1 cellular context compared by ENCODE assay signal in genomic region chr5:91272858-91273257, GRCh38.
A peak's percentile ranks its signal among the peaks of the same experiment; 100 is the strongest.
TF ChIP-seq lines count a peak whose summit lies in the region.

No MANE protein-coding gene starts in this region.

TF ChIP-seq in GM12878, 131 proteins besides CTCF, POLR2A, EP300 and RAD21 (continued from another document and continues in another):
- TF ChIP-seq ZBTB11 (CRISPR knock-in tag; IDR thresholded peaks at IDR 0.05) = no peak
- peak; percentile 77 for TF ChIP-seq MTA2 (IDR thresholded peaks at IDR 0.05; ENCODE audit: low read depth)
- TF ChIP-seq CREM (IDR thresholded peaks at IDR 0.05; ENCODE audit: low read depth) = peak; percentile 79
- peak; percentile 60 for TF ChIP-seq PML (IDR thresholded peaks at IDR 0.05; ENCODE audit: low read length)
- no peak for TF ChIP-seq SIN3A (IDR thresholded peaks at IDR 0.05; ENCODE audit: low read depth, low read length)
- no peak for TF ChIP-seq SIX5 (IDR thresholded peaks at IDR 0.05; ENCODE audit: low read depth, low read length, severe bottlenecking)
- TF ChIP-seq CEBPZ (IDR thresholded peaks at IDR 0.05; ENCODE audit: low read depth, low read length) = no peak
- peak; percentile 99 for TF ChIP-seq RUNX3 (IDR thresholded peaks at IDR 0.05; ENCODE audit: low read length)
- TF ChIP-seq TCF7 (IDR thresholded peaks at IDR 0.05; ENCODE audit: borderline replicate concordance) = peak; percentile 72; the same call in 1 of the 2 replicates
- no peak for TF ChIP-seq MXI1 (IDR thresholded peaks at IDR 0.05; ENCODE audit: low read depth, low read length)
- TF ChIP-seq USF2 (IDR thresholded peaks at IDR 0.05; ENCODE audit: borderline replicate concordance, low read depth, low read length) = no peak
- no peak for TF ChIP-seq BCLAF1 (IDR thresholded peaks at IDR 0.05)
- no peak for TF ChIP-seq KLF5 (IDR thresholded peaks at IDR 0.05; ENCODE audit: partially characterized antibody)
- no peak for TF ChIP-seq PRDM15 (CRISPR knock-in tag; IDR thresholded peaks at IDR 0.05)
- peak; percentile 72; the same call in 1 of the 2 replicates for TF ChIP-seq CBX5 (IDR thresholded peaks at IDR 0.05; ENCODE audit: low read depth)
- no peak for TF ChIP-seq SMARCA5 (IDR thresholded peaks at IDR 0.05)
- TF ChIP-seq JUND (IDR thresholded peaks at IDR 0.05; ENCODE audit: low read depth, low read length) = peak; percentile 74; the same call in 1 of the 2 replicates
- TF ChIP-seq TCF3 (IDR thresholded peaks at IDR 0.05; ENCODE audit: borderline replicate concordance, insufficient read depth, low read depth, low read length) = peak; percentile 75; the same call in 1 of the 2 replicates
- no peak for TF ChIP-seq BRCA1 (IDR thresholded peaks at IDR 0.05; ENCODE audit: low read depth, low read length)
- peak; percentile 51 for TF ChIP-seq PKNOX1 (IDR thresholded peaks at IDR 0.05)
- TF ChIP-seq ASH2L (IDR thresholded peaks at IDR 0.05; ENCODE audit: borderline replicate concordance, low read depth) = no peak
- TF ChIP-seq SP1 (IDR thresholded peaks at IDR 0.05; ENCODE audit: low read depth, low read length) = peak; percentile 52
- peak; percentile 96 for TF ChIP-seq FOXM1 (IDR thresholded peaks at IDR 0.05; ENCODE audit: low read depth, low read length)
- TF ChIP-seq SREBF1 (IDR thresholded peaks at IDR 0.05; ENCODE audit: low read length) = peak; percentile 70; the same call in 1 of the 2 replicates
- TF ChIP-seq MEF2B (IDR thresholded peaks at IDR 0.05; ENCODE audit: partially characterized antibody, poor library complexity, severe bottlenecking) = peak; percentile 94
- TF ChIP-seq SMAD1 (IDR thresholded peaks at IDR 0.05; ENCODE audit: low read depth, partially characterized antibody) = no peak
- TF ChIP-seq NFYA (IDR thresholded peaks at IDR 0.05; ENCODE audit: borderline replicate concordance, low read depth, low read length) = no peak
- TF ChIP-seq ZNF217 (IDR thresholded peaks at IDR 0.05) = peak; percentile 96
- peak; percentile 52 for TF ChIP-seq RELA (IDR thresholded peaks at IDR 0.05; ENCODE audit: borderline replicate concordance, partially characterized antibody)
- no peak for TF ChIP-seq HDGF (IDR thresholded peaks at IDR 0.05)
- no peak for TF ChIP-seq CUX1 (IDR thresholded peaks at IDR 0.05; ENCODE audit: insufficient replicate concordance, low read depth, low read length)
- peak in 1 of 2 experiments; percentile 75; a peak in 1 of 4 replicates for TF ChIP-seq CEBPB (IDR thresholded peaks at IDR 0.05; ENCODE audit: borderline replicate concordance in 1 of 2, low read depth in 2 of 2, low read length in 2 of 2)
- no peak for TF ChIP-seq HSF1 (IDR thresholded peaks at IDR 0.05; ENCODE audit: low read depth, low read length)
